Comparison of ENCODE assay signal across 8 cellular contexts in genomic region chr16:2507052-2507678, GRCh38.
DNase-seq lines count a peak whose midpoint lies in the region; ATAC-seq and FAIRE-seq lines count a peak whose summit lies in the region.

No MANE protein-coding gene starts in this region.

- H3K27ac Mint-ChIP-seq in activated naive CD8-positive, alpha-beta T cell treated with anti-CD3 and anti-CD28 coated beads, Interleukin-2, amount 50 U/mL, for 24 hours, result peak overlapping the region; percentile 26
- H3K27ac Mint-ChIP-seq in T-helper 2 cell treated with Interferon-gamma antibody and Interleukin-4, amounts not matched to agents 5 μg/mL and 100 μg/mL, for 36 hours, result no peak overlapping the region

- peak; percentile 86 for FAIRE-seq in GM18507 (lab: Jason Lieb, UNC)

- H3K4me3 Mint-ChIP-seq in activated naive CD8-positive, alpha-beta T cell treated with anti-CD3 and anti-CD28 coated beads, Interleukin-2, amount 50 U/mL, for 24 hours, result no peak overlapping the region
- no peak overlapping the region for H3K4me3 Mint-ChIP-seq in T-helper 2 cell treated with Interferon-gamma antibody and Interleukin-4, amounts not matched to agents 5 μg/mL and 100 μg/mL, for 36 hours

- no peaks in the 10 kb centered on the region for H3K9me3 Mint-ChIP-seq in activated naive CD8-positive, alpha-beta T cell treated with anti-CD3 and anti-CD28 coated beads, Interleukin-2, amount 50 U/mL, for 24 hours
- H3K9me3 Mint-ChIP-seq in T-helper 2 cell treated with Interferon-gamma antibody and Interleukin-4, amounts not matched to agents 5 μg/mL and 100 μg/mL, for 36 hours, result no peaks in the 10 kb centered on the region

- H3K4me1 Mint-ChIP-seq in activated naive CD8-positive, alpha-beta T cell treated with anti-CD3 and anti-CD28 coated beads, Interleukin-2, amount 50 U/mL, for 24 hours, result peaks cover 12% of the 10 kb centered on the region
- H3K4me1 Mint-ChIP-seq in T-helper 2 cell treated with Interferon-gamma antibody and Interleukin-4, amounts not matched to agents 5 μg/mL and 100 μg/mL, for 36 hours (ENCODE audit: low read depth), result no peaks in the 10 kb centered on the region

- no peaks in the 10 kb centered on the region for H3K27me3 Mint-ChIP-seq in activated naive CD8-positive, alpha-beta T cell treated with anti-CD3 and anti-CD28 coated beads, Interleukin-2, amount 50 U/mL, for 24 hours
- no peaks in the 10 kb centered on the region for H3K27me3 Mint-ChIP-seq in T-helper 2 cell treated with Interferon-gamma antibody and Interleukin-4, amounts not matched to agents 5 μg/mL and 100 μg/mL, for 36 hours (ENCODE audit: low read depth)

- no peaks in the 10 kb centered on the region for H3K36me3 Mint-ChIP-seq in activated naive CD8-positive, alpha-beta T cell treated with anti-CD3 and anti-CD28 coated beads, Interleukin-2, amount 50 U/mL, for 24 hours (ENCODE audit: low read depth)
- no peaks in the 10 kb centered on the region for H3K36me3 Mint-ChIP-seq in T-helper 2 cell treated with Interferon-gamma antibody and Interleukin-4, amounts not matched to agents 5 μg/mL and 100 μg/mL, for 36 hours (ENCODE audit: low read depth)

- DNase-seq in GM18507 (ENCODE audit: extremely low spot score, insufficient read length, low read depth) (no peak), pons (ENCODE audit: low spot score) (peak; percentile 55), NCI-H1694 treated with DMSO at 0.1 percent for 48 hours (lab: John Stamatoyannopoulos, UW) (no peak), GOT3 (lab: John Stamatoyannopoulos, UW) (no peak)
- DNase-seq in activated naive CD8-positive, alpha-beta T cell treated with anti-CD3 and anti-CD28 coated beads, Interleukin-2, amount 50 U/mL, for 24 hours, result no peak
- no peak for DNase-seq in T-helper 2 cell treated with Interferon-gamma antibody and Interleukin-4, amounts not matched to agents 5 μg/mL and 100 μg/mL, for 36 hours (ENCODE audit: low spot score)

- ATAC-seq in HG02981 (IDR thresholded peaks at IDR 0.05; ENCODE audit: unreplicated experiment) (peak; percentile 70), HG02840 (IDR thresholded peaks at IDR 0.05; ENCODE audit: low FRiP score, unreplicated experiment) (no peak)
- no peak for ATAC-seq in activated naive CD8-positive, alpha-beta T cell treated with anti-CD3 and anti-CD28 coated beads, Interleukin-2, amount 50 U/mL, for 24 hours
